Comparison of ENCODE assay signal across 25 cellular contexts in the genomic region with DNA sequence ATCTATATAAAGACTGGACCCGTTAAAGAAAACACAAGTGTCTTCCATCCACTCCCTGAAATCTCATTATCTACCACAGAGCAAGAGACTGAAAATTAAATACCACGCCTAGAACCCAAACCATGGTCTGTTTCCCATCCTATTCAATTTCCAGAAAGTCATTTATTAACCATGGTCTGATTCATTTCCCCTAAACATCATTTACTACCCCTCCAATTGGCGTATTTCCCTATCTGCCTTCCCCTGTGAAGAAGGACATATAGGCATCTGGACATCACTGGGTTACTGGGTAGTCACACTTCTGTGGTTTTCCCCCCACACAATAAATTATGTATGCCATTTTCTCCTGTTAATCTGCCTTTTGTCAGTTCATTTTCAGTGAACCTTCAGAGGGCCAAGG. TPM values are rescaled to one million over a fixed set of nuclear protein-coding genes. Genes with fewer than 3 reads are reported as not detected.
A peak's percentile ranks its signal among the peaks of the same experiment; 100 is the strongest.
DNase-seq lines count a peak whose midpoint lies in the region; ATAC-seq and TF ChIP-seq lines count a peak whose summit lies in the region.
"Had no signal": no experiment of that assay in that cellular context is flagged by ENCODE, and none has a peak within 500 bp of the region (broad histone marks: within the 10 kb centered on the region; RNA-seq: fewer than 3 reads in every experiment).

No MANE protein-coding gene starts in this region.

- TF ChIP-seq POLR2A in body of pancreas (IDR thresholded peaks at IDR 0.05), result no peak

- H3K4me3 ChIP-seq in ACC112 (ENCODE audit: low read depth, low read length), result no peak overlapping the region
- H3K4me3 ChIP-seq in GM23248, result no peak overlapping the region
- no peak overlapping the region for H3K4me3 ChIP-seq in Caco-2 (ENCODE audit: low read depth, low read length)
- no peak overlapping the region for H3K4me3 ChIP-seq in body of pancreas
- H3K4me3 ChIP-seq: adrenal gland, BLaER1, breast epithelium, left ventricle myocardium inferior, right lobe of liver, spleen, tibial nerve had no signal

- H3K36me3 Mint-ChIP-seq in Caco-2 (ENCODE audit: insufficient read depth, unreplicated experiment), result peaks cover 11% of the 10 kb centered on the region

- peak; percentile 30 for ATAC-seq in SK-N-SH treated with all-trans-retinoic acid at 6 μM for 48 hours
- ATAC-seq in HG02571 (IDR thresholded peaks at IDR 0.05; ENCODE audit: unreplicated experiment), result no peak
- no peak for ATAC-seq in body of pancreas
- ATAC-seq: activated CD4-positive, CD25-positive, alpha-beta regulatory T cell treated with anti-CD3 and anti-CD28 coated beads, Interleukin-2, amount 50 U/mL, for 24 hours; activated T-helper 17 cell treated with anti-CD3 and anti-CD28 coated beads, Interleukin-2, amount 50 U/mL, for 72 hours; right lobe of liver; T-helper 17 cell had no signal

- peaks cover 45% of the 10 kb centered on the region for H3F3A ChIP-seq in GM23248 (ENCODE audit: insufficient read depth)

- WGBS in GM23248 (ENCODE audit: low coverage in 1 of 2, low lambda C conversion rate in 2 of 2, missing lambda C conversion rate in 2 of 2), 2 experiments, result 51 to 56% methylated on average over 3 of the region's 3 CpGs
- WGBS in body of pancreas, 2 donors, result 85 to 87% methylated on average over 3 of the region's 3 CpGs

- no peaks in the 10 kb centered on the region for H3K27me3 Mint-ChIP-seq in Caco-2 (ENCODE audit: insufficient read depth, unreplicated experiment)
- H3K27me3 Mint-ChIP-seq: activated naive CD4-positive, alpha-beta T cell treated with anti-CD3 and anti-CD28 coated beads, Interleukin-2, amount 10 ng/mL, durations not matched to agents 7 days and 5 days; activated T-helper 17 cell treated with anti-CD3 and anti-CD28 coated beads, Interleukin-2, amount 50 U/mL, for 72 hours; T-helper 17 cell had no signal

- intact Hi-C loops in Caco-2 (cut with micrococcal nuclease; ENCODE audit: unreplicated experiment) (no loop called here), body of pancreas (cut with DNase I) (no loop called here)

- H3K79me2 ChIP-seq in ACC112 (ENCODE audit: control insufficient read depth, insufficient read depth, low read length, unreplicated experiment) (peaks cover 8% of the 10 kb centered on the region), GM23248 (ENCODE audit: insufficient read depth) (peaks cover 6% of the 10 kb centered on the region)

- H3K9me2 ChIP-seq in GM23248 (ENCODE audit: insufficient read depth), result no peaks in the 10 kb centered on the region

- H3K27me3 ChIP-seq in ACC112 (ENCODE audit: insufficient read depth, low read length) (no peaks in the 10 kb centered on the region), GM23248 (replicated peaks; ENCODE audit: insufficient read depth) (no peaks in the 10 kb centered on the region), Caco-2 (replicated peaks; ENCODE audit: control insufficient read depth, insufficient read depth, low read length) (no peaks in the 10 kb centered on the region), body of pancreas (no peaks in the 10 kb centered on the region)
- H3K27me3 ChIP-seq: adrenal gland, BLaER1, breast epithelium, right lobe of liver, spleen, tibial nerve had no signal

- H3K4me1 ChIP-seq in ACC112 (ENCODE audit: control insufficient read depth, insufficient read depth, low read length, unreplicated experiment), result peaks cover 31% of the 10 kb centered on the region
- H3K4me1 ChIP-seq in GM23248 (ENCODE audit: insufficient read depth), result peaks cover 57% of the 10 kb centered on the region
- peaks cover 17% of the 10 kb centered on the region for H3K4me1 ChIP-seq in Caco-2
- H3K4me1 ChIP-seq in body of pancreas, result no peaks in the 10 kb centered on the region
- H3K4me1 ChIP-seq: BLaER1, breast epithelium, right lobe of liver had no signal

- H3K27ac Mint-ChIP-seq in Caco-2 (ENCODE audit: unreplicated experiment), result no peak overlapping the region
- H3K27ac Mint-ChIP-seq: activated naive CD4-positive, alpha-beta T cell treated with anti-CD3 and anti-CD28 coated beads, Interleukin-2, amount 10 ng/mL, durations not matched to agents 7 days and 5 days; T-helper 17 cell had no signal

- no peak overlapping the region for H2AFZ ChIP-seq in ACC112 (ENCODE audit: low read length, unreplicated experiment)
- no peak overlapping the region for H2AFZ ChIP-seq in GM23248

- H3K4me2 ChIP-seq in GM23248 (ENCODE audit: unreplicated experiment), result no peak overlapping the region
- H3K4me2 ChIP-seq: BLaER1 had no signal

- no TSS peak for BruUV-seq in Caco-2 (replicated peaks; lab: Mats Ljungman, UMichigan)

- TF ChIP-seq CTCF in Caco-2 (IDR thresholded peaks at IDR 0.05; ENCODE audit: insufficient read depth in 1 of 2, low read depth in 1 of 2, low read length in 1 of 2, severe bottlenecking in 1 of 2, unreplicated experiment in 1 of 2) (no peak), body of pancreas (IDR thresholded peaks at IDR 0.05) (no peak)

- H3K9me3 ChIP-seq in GM23248 (ENCODE audit: low read depth) (no peaks in the 10 kb centered on the region), Caco-2 (no peaks in the 10 kb centered on the region), body of pancreas (no peaks in the 10 kb centered on the region)
- H3K9me3 ChIP-seq: adrenal gland, BLaER1, breast epithelium, left ventricle myocardium inferior, right lobe of liver, spleen, tibial nerve had no signal

- H3K27ac ChIP-seq in ACC112 (ENCODE audit: low read depth, low read length), result peak overlapping the region; percentile 17; the same call in 1 of the 2 replicates
- H3K27ac ChIP-seq in GM23248, result peak overlapping the region; percentile 91
- no peak overlapping the region for H3K27ac ChIP-seq in body of pancreas
- H3K27ac ChIP-seq: BLaER1, breast epithelium, left ventricle myocardium inferior, right lobe of liver, spleen, tibial nerve had no signal

- no peaks in the 10 kb centered on the region for H3K4me1 Mint-ChIP-seq in Caco-2 (ENCODE audit: low read depth, unreplicated experiment)
- H3K4me1 Mint-ChIP-seq: activated naive CD4-positive, alpha-beta T cell treated with anti-CD3 and anti-CD28 coated beads, Interleukin-2, amount 10 ng/mL, durations not matched to agents 7 days and 5 days had no signal

- CTCF ChIA-PET in Caco-2 (lab: Charles Lee), result no interaction called here

- H4K20me1 ChIP-seq in GM23248 (ENCODE audit: insufficient read depth), result no peaks in the 10 kb centered on the region

- no peak overlapping the region for H3K9ac ChIP-seq in GM23248
- H3K9ac ChIP-seq: BLaER1 had no signal

- DNase-seq in GM23248 (peak; percentile 24), glomerular visceral epithelial cell (ENCODE audit: extremely low spot score) (peak; percentile 95), Caco-2 (no peak), body of pancreas (no peak), NCI-H1092 treated with DMSO at 0.1 percent for 48 hours (lab: John Stamatoyannopoulos, UW) (no peak)
- DNase-seq: activated CD4-positive, alpha-beta T cell treated with anti-CD3 and anti-CD28 coated beads, Interleukin-2, amount 50 U/mL, for 48 hours; activated naive CD4-positive, alpha-beta T cell treated with anti-CD3 and anti-CD28 coated beads, Interleukin-2, amount 10 ng/mL, durations not matched to agents 7 days and 5 days; adrenal gland; DMS53; GF-D8; left ventricle myocardium inferior; NCI-H1105; NCI-H187; NCI-H446 treated with DMSO at 0.1 percent for 48 hours; right lobe of liver; T-helper 17 cell had no signal

- in situ Hi-C loops in GM23248 (cut with MboI), result no loop called here

- POLR2A ChIA-PET in Caco-2 (lab: Charles Lee), result no interaction called here

- no peak overlapping the region for H3K4me3 Mint-ChIP-seq in Caco-2 (ENCODE audit: unreplicated experiment)
- H3K4me3 Mint-ChIP-seq: activated naive CD4-positive, alpha-beta T cell treated with anti-CD3 and anti-CD28 coated beads, Interleukin-2, amount 10 ng/mL, durations not matched to agents 7 days and 5 days; activated T-helper 17 cell treated with anti-CD3 and anti-CD28 coated beads, Interleukin-2, amount 50 U/mL, for 72 hours; T-helper 17 cell had no signal

- H3K36me3 ChIP-seq in ACC112 (ENCODE audit: insufficient read depth, low read length), result no peaks in the 10 kb centered on the region; the same call in 1 of the 2 replicates
- H3K36me3 ChIP-seq in GM23248 (ENCODE audit: low read depth), result peaks cover 8% of the 10 kb centered on the region
- peaks cover 4% of the 10 kb centered on the region; the same call in 1 of the 2 replicates for H3K36me3 ChIP-seq in Caco-2 (ENCODE audit: control insufficient read depth, insufficient read depth, low read length)
- H3K36me3 ChIP-seq in body of pancreas (replicated peaks in 1 of 2; ENCODE audit: insufficient read depth in 1 of 2, low read depth in 2 of 2), result peaks cover 0 to 9% of the 10 kb centered on the region in 2 donors
- H3K36me3 ChIP-seq: breast epithelium had no signal

- H3K9me3 Mint-ChIP-seq in Caco-2 (ENCODE audit: unreplicated experiment), result no peaks in the 10 kb centered on the region
- H3K9me3 Mint-ChIP-seq: activated naive CD4-positive, alpha-beta T cell treated with anti-CD3 and anti-CD28 coated beads, Interleukin-2, amount 10 ng/mL, durations not matched to agents 7 days and 5 days; activated T-helper 17 cell treated with anti-CD3 and anti-CD28 coated beads, Interleukin-2, amount 50 U/mL, for 72 hours had no signal

TF ChIP-seq in SK-N-SH treated with all-trans-retinoic acid at 6 μM for 48 hours, 23 proteins besides CTCF, POLR2A, EP300 and RAD21 (continues in another document):
- TF ChIP-seq ISL1 (CRISPR knock-in tag; IDR thresholded peaks at IDR 0.05) (peak; percentile 96), SNAI2 (CRISPR knock-in tag; IDR thresholded peaks at IDR 0.05) (peak; percentile 75), ZNF565 (CRISPR knock-in tag; conservative IDR thresholded peaks at IDR 0.05; ENCODE audit: low read depth) (no peak), ZFP30 (CRISPR knock-in tag; IDR thresholded peaks at IDR 0.05) (no peak)
- TF ChIP-seq, protein P1, sequence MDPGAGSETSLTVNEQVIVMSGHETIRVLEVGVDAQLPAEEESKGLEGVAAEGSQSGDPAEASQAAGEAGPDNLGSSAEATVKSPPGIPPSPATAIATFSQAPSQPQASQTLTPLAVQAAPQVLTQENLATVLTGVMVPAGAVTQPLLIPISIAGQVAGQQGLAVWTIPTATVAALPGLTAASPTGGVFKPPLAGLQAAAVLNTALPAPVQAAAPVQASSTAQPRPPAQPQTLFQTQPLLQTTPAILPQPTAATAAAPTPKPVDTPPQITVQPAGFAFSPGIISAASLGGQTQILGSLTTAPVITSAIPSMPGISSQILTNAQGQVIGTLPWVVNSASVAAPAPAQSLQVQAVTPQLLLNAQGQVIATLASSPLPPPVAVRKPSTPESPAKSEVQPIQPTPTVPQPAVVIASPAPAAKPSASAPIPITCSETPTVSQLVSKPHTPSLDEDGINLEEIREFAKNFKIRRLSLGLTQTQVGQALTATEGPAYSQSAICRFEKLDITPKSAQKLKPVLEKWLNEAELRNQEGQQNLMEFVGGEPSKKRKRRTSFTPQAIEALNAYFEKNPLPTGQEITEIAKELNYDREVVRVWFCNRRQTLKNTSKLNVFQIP (CRISPR knock-in tag; IDR thresholded peaks at IDR 0.05; ENCODE audit: borderline replicate concordance, low read depth), result no peak

RNA-seq across cellular contexts. Expression of a gene that starts 30.8 kb away (rescaled TPM):
- 15.9 and 23.8 TPM in 2 replicates for total RNA-seq in GM23248 (2014; rRNA removed; shearing (Covaris generic))
- 11.4 and 12.8 TPM in 2 replicates for polyA plus RNA-seq in GM23248 (2016; fragmentation: Nextera tagmentation; extraction: Ambion mirVana)
- total RNA-seq in Caco-2 (2022), result 34.7 and 35.4 TPM in 2 replicates
- 10 to 100 TPM; 27.0 to 36.6 TPM for total RNA-seq in body of pancreas

Comparison
In these comparisons a context has a peak if more than half of its experiments do, and no peak if none do; other contexts are left out.
1. H3K27ac ChIP-seq: peak in ACC112 (single experiment) and GM23248 (single experiment); none in body of pancreas (0 of 4).
2. DNase-seq: peak in GM23248 (single experiment) and glomerular visceral epithelial cell (single experiment); none in Caco-2 (0 of 2), body of pancreas (0 of 4) and NCI-H1092 treated with DMSO at 0.1 percent for 48 hours (single experiment).